1 cellular context compared by ENCODE assay signal in genomic region chr9:88270398-88270797, GRCh38.
TF ChIP-seq lines count a peak whose summit lies in the region.

No MANE protein-coding gene starts in this region.

TF ChIP-seq in SK-N-SH, 30 proteins besides CTCF, POLR2A, EP300 and RAD21:
- TF ChIP-seq, protein P1, sequence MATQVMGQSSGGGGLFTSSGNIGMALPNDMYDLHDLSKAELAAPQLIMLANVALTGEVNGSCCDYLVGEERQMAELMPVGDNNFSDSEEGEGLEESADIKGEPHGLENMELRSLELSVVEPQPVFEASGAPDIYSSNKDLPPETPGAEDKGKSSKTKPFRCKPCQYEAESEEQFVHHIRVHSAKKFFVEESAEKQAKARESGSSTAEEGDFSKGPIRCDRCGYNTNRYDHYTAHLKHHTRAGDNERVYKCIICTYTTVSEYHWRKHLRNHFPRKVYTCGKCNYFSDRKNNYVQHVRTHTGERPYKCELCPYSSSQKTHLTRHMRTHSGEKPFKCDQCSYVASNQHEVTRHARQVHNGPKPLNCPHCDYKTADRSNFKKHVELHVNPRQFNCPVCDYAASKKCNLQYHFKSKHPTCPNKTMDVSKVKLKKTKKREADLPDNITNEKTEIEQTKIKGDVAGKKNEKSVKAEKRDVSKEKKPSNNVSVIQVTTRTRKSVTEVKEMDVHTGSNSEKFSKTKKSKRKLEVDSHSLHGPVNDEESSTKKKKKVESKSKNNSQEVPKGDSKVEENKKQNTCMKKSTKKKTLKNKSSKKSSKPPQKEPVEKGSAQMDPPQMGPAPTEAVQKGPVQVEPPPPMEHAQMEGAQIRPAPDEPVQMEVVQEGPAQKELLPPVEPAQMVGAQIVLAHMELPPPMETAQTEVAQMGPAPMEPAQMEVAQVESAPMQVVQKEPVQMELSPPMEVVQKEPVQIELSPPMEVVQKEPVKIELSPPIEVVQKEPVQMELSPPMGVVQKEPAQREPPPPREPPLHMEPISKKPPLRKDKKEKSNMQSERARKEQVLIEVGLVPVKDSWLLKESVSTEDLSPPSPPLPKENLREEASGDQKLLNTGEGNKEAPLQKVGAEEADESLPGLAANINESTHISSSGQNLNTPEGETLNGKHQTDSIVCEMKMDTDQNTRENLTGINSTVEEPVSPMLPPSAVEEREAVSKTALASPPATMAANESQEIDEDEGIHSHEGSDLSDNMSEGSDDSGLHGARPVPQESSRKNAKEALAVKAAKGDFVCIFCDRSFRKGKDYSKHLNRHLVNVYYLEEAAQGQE (IDR thresholded peaks at IDR 0.05; ENCODE audit: low read depth, low read length), result no peak
- peak; percentile 58; the same call in 1 of the 2 replicates for TF ChIP-seq USF1 (IDR thresholded peaks at IDR 0.05; ENCODE audit: borderline replicate concordance, low read depth)
